In genomic region chrX:133985164-133986007, GRCh38 we compare ENCODE assay signal across 9 cellular contexts. TPM values are rescaled to one million over a fixed set of nuclear protein-coding genes. Genes with fewer than 3 reads are reported as not detected.
DNase-seq lines count a peak whose midpoint lies in the region; ATAC-seq, FAIRE-seq and TF ChIP-seq lines count a peak whose summit lies in the region.
"Had no signal": no experiment of that assay in that cellular context is flagged by ENCODE, and none has a peak within 500 bp of the region (broad histone marks: within the 10 kb centered on the region; RNA-seq: fewer than 3 reads in every experiment).

Gene GPC3, minus strand, starts transcription at chrX:133985594.

- H3K9me3 ChIP-seq in IMR-90 (ENCODE audit: control insufficient read depth, insufficient read depth, low read length) = peaks cover 3% of the 10 kb centered on the region; the same call in 1 of the 2 replicates
- H3K9me3 ChIP-seq in PC-3 (ENCODE audit: low read length) = no peaks in the 10 kb centered on the region

- ATAC-seq in IMR-90 (ENCODE audit: low read depth) = peak; percentile 71
- ATAC-seq in PC-3 = no peak

- H3K23ac ChIP-seq in IMR-90 (ENCODE audit: low read depth, low read length) = no peak within 1 kb of the TSS

- no peaks in the 10 kb centered on the region for H3K36me3 ChIP-seq in IMR-90 (ENCODE audit: control insufficient read depth, insufficient read depth, low read length)
- H3K36me3 ChIP-seq in brain microvascular endothelial cell (replicated peaks) = no peaks in the 10 kb centered on the region
- no peaks in the 10 kb centered on the region for H3K36me3 ChIP-seq in PC-3 (ENCODE audit: low read depth, low read length)

- no peak within 1 kb of the TSS for H2BK120ac ChIP-seq in IMR-90 (ENCODE audit: low read depth, low read length)

- H3K27me3 ChIP-seq in IMR-90 (ENCODE audit: control insufficient read depth, insufficient read depth, low read length) = peaks cover 6% of the 10 kb centered on the region; the same call in 1 of the 2 replicates
- H3K27me3 ChIP-seq in brain microvascular endothelial cell (replicated peaks) = peaks cover 8% of the 10 kb centered on the region
- H3K27me3 ChIP-seq in PC-3 (ENCODE audit: low read length) = peaks cover 16% of the 10 kb centered on the region

- no peaks in the 10 kb centered on the region for H3K9me2 ChIP-seq in PC-3 (replicated peaks; ENCODE audit: low read length)

- H3K14ac ChIP-seq in IMR-90 (replicated peaks; ENCODE audit: low read depth, low read length) = no peak within 1 kb of the TSS

- H4K91ac ChIP-seq in IMR-90 (ENCODE audit: insufficient read depth, low read depth, low read length) = no peak within 1 kb of the TSS

- H3F3A ChIP-seq in PC-3 (ENCODE audit: low read length, unreplicated experiment) = no peaks in the 10 kb centered on the region

- H3K9me1 ChIP-seq in IMR-90 (ENCODE audit: insufficient read depth, low read length) = no peaks in the 10 kb centered on the region

- dilution Hi-C loops in IMR-90 (cut with HindIII; ENCODE audit: low sequenced_read_pairs, unreplicated experiment) = no loop called here

- no peak within 1 kb of the TSS for H2BK5ac ChIP-seq in IMR-90 (ENCODE audit: low read depth, low read length, poor library complexity, severe bottlenecking)

- in situ Hi-C loops in IMR-90 (cut with MboI; ENCODE audit: low sequenced_read_pairs) = no loop called here
- in situ Hi-C loops in brain microvascular endothelial cell (cut with HindIII; ENCODE audit: low pct_ligation_motif_present, low sequenced_read_pairs) = no loop called here

- H4K20me1 ChIP-seq in IMR-90 (ENCODE audit: insufficient read depth, low read length) (no peaks in the 10 kb centered on the region), PC-3 (ENCODE audit: low read length) (no peaks in the 10 kb centered on the region)

- BruUV-seq in IMR-90 (replicated peaks; lab: Mats Ljungman, UMichigan) (no TSS peak), PC-3 (replicated peaks; lab: Mats Ljungman, UMichigan) (no TSS peak)

- whole genome bisulfite sequencing in IMR-90 (ENCODE audit: extremely low coverage in 2 of 2, insufficient read length in 1 of 2), 2 experiments = 10% methylated on average over 8 of the region's 90 CpGs; no CpG with 5 or more reads in 1 of the 2 experiments

- no peak within 1 kb of the TSS for H2BK20ac ChIP-seq in IMR-90 (ENCODE audit: low read depth, low read length)

- POLR2A ChIA-PET in IMR-90 (lab: Charles Lee; ENCODE audit: unreplicated experiment) = no interaction called here
- POLR2A ChIA-PET in PC-3 (lab: Charles Lee; ENCODE audit: unreplicated experiment) = no interaction called here

- no peaks in the 10 kb centered on the region for H3K79me1 ChIP-seq in IMR-90 (ENCODE audit: low read depth in 1 of 2, low read length in 2 of 2)

- H3K18ac ChIP-seq in IMR-90 (ENCODE audit: low read depth, low read length) = no peak within 1 kb of the TSS

- no peak within 1 kb of the TSS for H3K56ac ChIP-seq in IMR-90 (ENCODE audit: extremely low read depth, insufficient read depth, low read length)

- H3K4me1 ChIP-seq in IMR-90 (ENCODE audit: control insufficient read depth, insufficient read depth, low read length) (no peaks in the 10 kb centered on the region), PC-3 (ENCODE audit: insufficient read depth, low read length) (no peaks in the 10 kb centered on the region)

- H3K4me2 ChIP-seq in IMR-90 (ENCODE audit: low read depth, low read length) (no peak within 1 kb of the TSS; the same call in 1 of the 2 replicates), PC-3 (ENCODE audit: low read length) (no peak within 1 kb of the TSS)

- CTCF ChIA-PET in IMR-90 (lab: Yijun Ruan, JAX) = no interaction called here
- CTCF ChIA-PET in PC-3 (lab: Charles Lee) = no interaction called here

- H3K27ac ChIP-seq in IMR-90 (ENCODE audit: insufficient read depth, low read length) (no peak within 1 kb of the TSS), brain microvascular endothelial cell (no peak within 1 kb of the TSS), PC-3 (ENCODE audit: low read length) (no peak within 1 kb of the TSS)

- H4K5ac ChIP-seq in IMR-90 (ENCODE audit: low read depth, low read length) = no peak within 1 kb of the TSS

- H3K9ac ChIP-seq in IMR-90 (ENCODE audit: low read depth, low read length) (no peak within 1 kb of the TSS), PC-3 (ENCODE audit: low read length) (no peak within 1 kb of the TSS)

- H2AK9ac ChIP-seq in IMR-90 (replicated peaks; ENCODE audit: low read depth, low read length, poor library complexity) = no peak within 1 kb of the TSS

- H2BK15ac ChIP-seq in IMR-90 (ENCODE audit: low read depth, low read length) = no peak within 1 kb of the TSS

- no peak for TF ChIP-seq POLR2A in IMR-90 (IDR thresholded peaks at IDR 0.05; ENCODE audit: low read depth, low read length)
- no peak for TF ChIP-seq POLR2A in H54 (IDR thresholded peaks at IDR 0.05; ENCODE audit: low read depth, low read length)

- H3K4me3 ChIP-seq in IMR-90 (ENCODE audit: insufficient read depth, low read depth, low read length) (no peak within 1 kb of the TSS), brain microvascular endothelial cell (ENCODE audit: low read depth, low read length) (peak within 1 kb of the TSS; percentile 35), PC-3 (ENCODE audit: low read length) (no peak within 1 kb of the TSS)

- TF ChIP-seq CTCF in IMR-90 (conservative IDR thresholded peaks at IDR 0.05; ENCODE audit: low read depth, low read length) (no peak), brain microvascular endothelial cell (IDR thresholded peaks at IDR 0.05; ENCODE audit: low read depth, low read length, missing control alignments) (no peak), PC-3 (conservative IDR thresholded peaks at IDR 0.05; ENCODE audit: low read depth, low read length) (no peak)

- peak; percentile 7 for DNase-seq in EH (ENCODE audit: low read depth)
- DNase-seq in IMR-90 = peak; percentile 0
- DNase-seq in T follicular helper cell (ENCODE audit: low read depth) = peak; percentile 1
- no peak for DNase-seq in brain microvascular endothelial cell
- peak; percentile 84 for DNase-seq in islet precursor cell
- peak in 2 of 3 donors; percentile 8 to 10 for DNase-seq in stimulated activated CD4-positive, alpha-beta T cell treated with anti-CD3 and anti-CD28 coated beads, Interleukin-12 subunit alpha, Interleukin-12 subunit beta, amount 100 ng/mL, for 48 hours (ENCODE audit: low read depth in 2 of 3, low spot score in 1 of 3)
- DNase-seq in H54 (ENCODE audit: insufficient read length, low spot score) = no peak
- DNase-seq in PC-3 = no peak

- FAIRE-seq in H54 (lab: Jason Lieb, UNC) = no peak

- intact Hi-C loops in IMR-90 (cut with micrococcal nuclease) = no loop called here
- intact Hi-C loops in PC-3 (cut with micrococcal nuclease) = no loop called here

- TF ChIP-seq RAD21 in IMR-90 (IDR thresholded peaks at IDR 0.05; ENCODE audit: low read length) = no peak

- H3K4ac ChIP-seq in IMR-90 (ENCODE audit: low read depth, low read length) = no peak within 1 kb of the TSS

- no peak within 1 kb of the TSS for H2AK5ac ChIP-seq in IMR-90 (ENCODE audit: low read depth, low read length)

- no peak within 1 kb of the TSS for H4K8ac ChIP-seq in IMR-90 (ENCODE audit: low read depth in 2 of 2, low read length in 2 of 2)

- no peaks in the 10 kb centered on the region for H3K79me2 ChIP-seq in PC-3 (ENCODE audit: low read length)

- H2AFZ ChIP-seq in IMR-90 (replicated peaks; ENCODE audit: low read length, poor library complexity) (peak within 1 kb of the TSS; percentile 64), PC-3 (ENCODE audit: low read length) (no peak within 1 kb of the TSS)

TF ChIP-seq in IMR-90, 13 proteins besides CTCF, POLR2A, EP300 and RAD21:
- TF ChIP-seq MAZ (IDR thresholded peaks at IDR 0.05; ENCODE audit: borderline replicate concordance, low read depth, low read length) (no peak), ELK1 (IDR thresholded peaks at IDR 0.05; ENCODE audit: borderline replicate concordance, low read depth, low read length) (no peak), RCOR1 (IDR thresholded peaks at IDR 0.05; ENCODE audit: insufficient replicate concordance, low read length) (no peak), CHD1 (IDR thresholded peaks at IDR 0.05; ENCODE audit: low read depth, low read length) (no peak), MAFK (IDR thresholded peaks at IDR 0.05; ENCODE audit: low read depth, low read length) (no peak)

RNA-seq across cellular contexts. Expression of gene GPC3, which starts in this region (rescaled TPM):
- total RNA-seq in IMR-90 (2012; rRNA removed) (not detected in 2 replicates), PC-3 (2014; rRNA removed) (not detected in 2 replicates)
- not detected in 2 replicates for polyA plus RNA-seq in IMR-90 (2012; rRNA removed)
- not detected in 2 replicates for polyA plus RNA-seq in IMR-90 (2012; cell fraction: cytosol; rRNA removed)
- not detected in 2 replicates for polyA plus RNA-seq in IMR-90 (2012; cell fraction: nucleus; rRNA removed; ENCODE audit: low replicate concordance)
- total RNA-seq: myocyte had no signal

Comparison
In these comparisons a context has a peak if more than half of its experiments do, and no peak if none do; other contexts are left out.
1. Peak in DNase-seq and ATAC-seq in IMR-90; RNA of the gene not detected or under 1 TPM.
2. DNase-seq: peak in EH (single experiment), T follicular helper cell (single experiment), islet precursor cell (single experiment) and stimulated activated CD4-positive, alpha-beta T cell treated with anti-CD3 and anti-CD28 coated beads, Interleukin-12 subunit alpha, Interleukin-12 subunit beta, amount 100 ng/mL, for 48 hours (2 of 3); none in brain microvascular endothelial cell (single experiment), H54 (single experiment) and PC-3 (single experiment).